In the genomic region with DNA sequence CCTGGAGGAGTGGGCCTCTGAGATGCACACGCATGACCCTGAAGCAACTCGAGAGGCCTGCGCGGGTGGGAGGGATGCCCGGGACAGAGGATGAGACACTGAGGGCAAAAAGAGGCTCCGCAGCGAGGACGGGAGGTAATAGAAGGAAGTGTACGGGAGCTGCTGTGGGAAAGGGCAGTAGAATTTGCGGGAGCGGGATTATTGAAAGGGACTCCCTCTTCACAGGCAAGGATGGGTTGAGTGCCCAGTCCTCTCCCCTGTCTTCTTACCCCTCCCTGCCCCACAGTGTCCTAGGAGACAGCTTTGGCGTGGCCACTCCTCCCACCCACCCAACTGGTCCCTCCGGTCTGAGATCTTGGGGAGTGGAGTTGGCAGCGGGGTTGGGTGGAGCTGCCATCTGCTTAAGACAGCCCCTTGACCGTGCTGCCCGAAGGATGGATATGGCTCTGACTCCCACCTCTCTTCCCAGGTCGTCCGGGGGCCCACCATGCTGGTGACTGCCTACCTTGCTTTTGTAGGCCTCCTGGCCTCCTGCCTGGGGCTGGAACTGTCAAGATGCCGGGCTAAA, we compare ENCODE assay signal across 7 cellular contexts. TPM values are rescaled to one million over a fixed set of nuclear protein-coding genes. Genes with fewer than 3 reads are reported as not detected.
DNase-seq lines count a peak whose midpoint lies in the region; ATAC-seq, FAIRE-seq and TF ChIP-seq lines count a peak whose summit lies in the region.

No MANE protein-coding gene starts in this region.

- no peak overlapping the region for H3K23ac ChIP-seq in H1 (ENCODE audit: insufficient read length)

- H2AFZ ChIP-seq in GM23338 (peak overlapping the region; percentile 97), PC-9 (peak overlapping the region; percentile 99), H1 (ENCODE audit: low read length) (peak overlapping the region; percentile 55)

- H3K27me3 ChIP-seq in GM23338 (ENCODE audit: insufficient read depth) = no peaks in the 10 kb centered on the region
- H3K27me3 ChIP-seq in PC-9 (ENCODE audit: insufficient read depth, low read depth) = no peaks in the 10 kb centered on the region
- H3K27me3 ChIP-seq in H1 (replicated peaks in 1 of 4; ENCODE audit: control insufficient read depth in 3 of 4, extremely low read depth in 1 of 4, insufficient read depth in 3 of 4, low read length in 3 of 4) = no peaks in the 10 kb centered on the region
- no peaks in the 10 kb centered on the region for H3K27me3 ChIP-seq in muscle layer of colon (ENCODE audit: control insufficient read depth in 1 of 2, insufficient read depth in 2 of 2, low read length in 2 of 2)

- peak; percentile 8 for ATAC-seq in GM23338
- no peak for ATAC-seq in HG02763 (IDR thresholded peaks at IDR 0.05; ENCODE audit: unreplicated experiment)

- H3K23me2 ChIP-seq in H1 (ENCODE audit: low read depth, low read length) = peaks cover 7% of the 10 kb centered on the region; the same call in 1 of the 2 replicates

- no peak overlapping the region for H2BK120ac ChIP-seq in H1 (replicated peaks; ENCODE audit: low read depth, low read length)

- intact Hi-C loops in PC-9 (cut with micrococcal nuclease; ENCODE audit: unreplicated experiment) = loop anchor here (1.0 kb wide), 1 partner anchor 153 kb away; no protein-coding TSS in a partner anchor

- peak overlapping the region; percentile 89 for H4K5ac ChIP-seq in H1 (ENCODE audit: insufficient read length, low read depth, low read length)

- H3K4me2 ChIP-seq in GM23338 (peak overlapping the region; percentile 93), PC-9 (peak overlapping the region; percentile 95), H1 (ENCODE audit: insufficient read depth in 1 of 2, low read depth in 2 of 2, low read length in 2 of 2) (peak overlapping the region; percentile 35 to 94)

- H3K27me3 Mint-ChIP-seq in GM23338 (ENCODE audit: insufficient read depth, low read depth, poor library complexity) = peaks cover 21% of the 10 kb centered on the region

- peaks cover 13% of the 10 kb centered on the region for H3F3A ChIP-seq in GM23338 (replicated peaks; ENCODE audit: low read depth)
- peaks cover 28% of the 10 kb centered on the region for H3F3A ChIP-seq in PC-9 (ENCODE audit: insufficient read depth, low read depth)

- H3K4ac ChIP-seq in H1 (replicated peaks; ENCODE audit: insufficient read length, low read depth, low read length) = no peak overlapping the region

- H3K36me3 ChIP-seq in GM23338 (ENCODE audit: insufficient read depth) = no peaks in the 10 kb centered on the region
- H3K36me3 ChIP-seq in PC-9 (ENCODE audit: low read depth) = no peaks in the 10 kb centered on the region
- peaks cover 0 to 4% (median 0%) of the 10 kb centered on the region in 4 experiments; a peak in 1 of 8 replicates for H3K36me3 ChIP-seq in H1 (ENCODE audit: control insufficient read depth in 2 of 4, insufficient read depth in 4 of 4, low read length in 3 of 4)
- peaks cover 15% of the 10 kb centered on the region for H3K36me3 ChIP-seq in muscle layer of colon (ENCODE audit: insufficient read depth, low read length)

- POLR2A ChIA-PET in PC-9 (lab: Charles Lee; ENCODE audit: unreplicated experiment) (interaction anchor here (0.6 to 0.7 kb wide), 2 partner anchors 39 to 80 kb away, joined by 4 read pairs; no protein-coding TSS in a partner anchor), H1 (lab: Charles Lee; ENCODE audit: partially characterized antibody) (interaction anchor here (0.9 to 4.4 kb wide), 10 partner anchors 9 to 56 kb away, joined by 3 to 41 read pairs (median 4); a partner anchor contains a TSS)

- H3K4me3 ChIP-seq in GM23338 (peak overlapping the region; percentile 94), PC-9 (peak overlapping the region; percentile 99), H1 (ENCODE audit: extremely low read depth in 1 of 4, insufficient read depth in 2 of 4, low read depth in 3 of 4, low read length in 4 of 4) (peak overlapping the region; percentile 71 to 94 (median 80)), muscle layer of colon (ENCODE audit: low read depth in 1 of 2, low read length in 2 of 2) (peak overlapping the region; percentile 61 to 89)

- no peaks in the 10 kb centered on the region for H4K20me1 ChIP-seq in GM23338 (replicated peaks; ENCODE audit: insufficient read depth)
- no peaks in the 10 kb centered on the region for H4K20me1 ChIP-seq in PC-9 (ENCODE audit: insufficient read depth)
- no peaks in the 10 kb centered on the region for H4K20me1 ChIP-seq in H1 (replicated peaks in 1 of 2; ENCODE audit: control insufficient read depth in 1 of 2, insufficient read depth in 2 of 2, low read length in 2 of 2)

- H2BK15ac ChIP-seq in H1 (ENCODE audit: low read length) = no peak overlapping the region

- no peak overlapping the region for H2BK20ac ChIP-seq in H1 (ENCODE audit: low read length)

- TF ChIP-seq EP300 in H1 (IDR thresholded peaks at IDR 0.05; ENCODE audit: borderline replicate concordance in 1 of 2, low read depth in 2 of 2, low read length in 2 of 2) = no peak

- peak overlapping the region; percentile 78 for H3K18ac ChIP-seq in H1 (ENCODE audit: extremely low read depth, low read length)

- BruUV-seq in PC-9 (replicated peaks; lab: Mats Ljungman, UMichigan) = no TSS peak

- no peak for FAIRE-seq in H1 (lab: Jason Lieb, UNC)

- H3K36me3 Mint-ChIP-seq in GM23338 (ENCODE audit: low read depth) = peaks cover 6% of the 10 kb centered on the region; the same call in 1 of the 3 replicates

- no peaks in the 10 kb centered on the region for H3K79me1 ChIP-seq in H1 (ENCODE audit: low read depth, low read length)

- H2BK5ac ChIP-seq in H1 (ENCODE audit: low read depth, low read length) = peak overlapping the region; percentile 87; the same call in 1 of the 2 replicates

- 0 out of 2 replicates have a peak overlapping the region, but pooled peaks have one; percentile 14 for H2BK12ac ChIP-seq in H1 (ENCODE audit: low read depth, low read length)

- peak overlapping the region; percentile 96 for H3K4me3 Mint-ChIP-seq in GM23338

- 29% methylated on average over 14 of the region's 19 CpGs; no CpG with 5 or more reads in 1 of the 2 experiments for WGBS in H1 (ENCODE audit: extremely low coverage in 1 of 2, insufficient coverage in 1 of 2, insufficient read length in 1 of 2, insufficient replicate concordance in 2 of 2, low coverage in 1 of 2, low lambda C conversion rate in 2 of 2, missing lambda C conversion rate in 1 of 2), 2 experiments

- DNase-seq in GM23338 (ENCODE audit: low spot score) (no peak), PC-9 (peak; percentile 81 to 83), H1 (ENCODE audit: low read depth in 1 of 2, low spot score in 2 of 2) (no peak), NCI-H2171 treated with DMSO at 0.1 percent for 48 hours (lab: John Stamatoyannopoulos, UW) (no peak), SHP77 (lab: John Stamatoyannopoulos, UW) (no peak)

- H3K4me1 ChIP-seq in GM23338 (ENCODE audit: insufficient read depth) (peaks cover 12% of the 10 kb centered on the region), PC-9 (replicated peaks; ENCODE audit: insufficient read depth) (peaks cover 25% of the 10 kb centered on the region), H1 (replicated peaks in 1 of 4; ENCODE audit: control insufficient read depth in 3 of 4, insufficient read depth in 4 of 4, low read length in 3 of 4) (peaks cover 0 to 12% (median 3%) of the 10 kb centered on the region in 4 experiments; a peak in 5 of 7 replicates), muscle layer of colon (ENCODE audit: insufficient read depth, low read length) (peaks cover 26% of the 10 kb centered on the region)

- no peak overlapping the region for H2AK5ac ChIP-seq in H1 (ENCODE audit: low read depth, low read length)

- peak overlapping the region; percentile 88 for H4K91ac ChIP-seq in H1 (replicated peaks; ENCODE audit: insufficient read length, low read length)

- H3K9me3 ChIP-seq in PC-9 (ENCODE audit: insufficient read depth, low read depth) = no peaks in the 10 kb centered on the region
- H3K9me3 ChIP-seq in H1 (ENCODE audit: insufficient read depth in 2 of 2, low read depth in 1 of 2, low read length in 1 of 2) = no peaks in the 10 kb centered on the region
- H3K9me3 ChIP-seq in muscle layer of colon (ENCODE audit: low read length) = no peaks in the 10 kb centered on the region

- H3K9ac ChIP-seq in H1 (replicated peaks in 1 of 4; ENCODE audit: extremely low read depth in 1 of 4, low read depth in 3 of 4, low read length in 3 of 4) (peak overlapping the region; percentile 70 to 79 (median 74)), muscle layer of colon (ENCODE audit: low read length) (peak overlapping the region; percentile 74)

- H3K79me2 ChIP-seq in GM23338 (replicated peaks; ENCODE audit: insufficient read depth) = peaks cover 4% of the 10 kb centered on the region; the same call in 1 of the 2 replicates
- peaks cover 15% of the 10 kb centered on the region for H3K79me2 ChIP-seq in PC-9 (ENCODE audit: low read depth)
- H3K79me2 ChIP-seq in H1 (ENCODE audit: control insufficient read depth in 1 of 2, insufficient read depth in 2 of 2, low read length in 2 of 2) = peaks cover 0 to 15% of the 10 kb centered on the region in 2 experiments; a peak in 1 of 4 replicates

- H3K27ac ChIP-seq in GM23338 (ENCODE audit: low read depth) (0 out of 2 replicates have a peak overlapping the region, but pooled peaks have one; percentile 50), PC-9 (peak overlapping the region; percentile 64), H1 (ENCODE audit: low read depth, low read length) (peak overlapping the region; percentile 54; the same call in 1 of the 2 replicates), muscle layer of colon (ENCODE audit: low read depth, low read length) (peak overlapping the region; percentile 64)

- peak overlapping the region; percentile 89 for H3K27ac Mint-ChIP-seq in GM23338

- peak overlapping the region; percentile 95 for H4K8ac ChIP-seq in H1 (ENCODE audit: extremely low read depth, insufficient read depth, low read length)

- TF ChIP-seq POLR2A in H1 (IDR thresholded peaks at IDR 0.05; ENCODE audit: control extremely low read depth in 1 of 2, low read depth in 2 of 2, low read length in 2 of 2) = no peak

- H3K56ac ChIP-seq in H1 (replicated peaks; ENCODE audit: insufficient read length, low read depth, low read length) = no peak overlapping the region

- no peaks in the 10 kb centered on the region for H3K9me2 ChIP-seq in GM23338 (ENCODE audit: insufficient read depth)
- H3K9me2 ChIP-seq in PC-9 (ENCODE audit: insufficient read depth) = no peaks in the 10 kb centered on the region

- no peak for TF ChIP-seq CTCF in GM23338 (conservative IDR thresholded peaks at IDR 0.05; ENCODE audit: low read depth in 2 of 2)
- peak; percentile 3; the same call in 1 of the 2 replicates for TF ChIP-seq CTCF in PC-9 (conservative IDR thresholded peaks at IDR 0.05)
- peak in 1 of 3 experiments; percentile 3; a peak in 1 of 4 replicates for TF ChIP-seq CTCF in H1 (IDR thresholded peaks at IDR 0.05; ENCODE audit: control extremely low read depth in 1 of 3, insufficient read depth in 1 of 3, low read depth in 1 of 3, low read length in 3 of 3)

- TF ChIP-seq RAD21 in H1 (IDR thresholded peaks at IDR 0.05 in 1 of 2, conservative IDR thresholded peaks at IDR 0.05 in 1 of 2; ENCODE audit: low read depth in 2 of 2, low read length in 2 of 2) = no peak

- H3K4me1 Mint-ChIP-seq in GM23338 = peaks cover 20% of the 10 kb centered on the region

- no peak overlapping the region for H3K14ac ChIP-seq in H1 (ENCODE audit: insufficient read length)

- H3K9me3 Mint-ChIP-seq in GM23338 = no peaks in the 10 kb centered on the region; the same call in 2 of the 3 replicates

- CTCF ChIA-PET in PC-9 (lab: Charles Lee) = no interaction called here
- CTCF ChIA-PET in H1 (lab: Charles Lee; ENCODE audit: partially characterized antibody) = interaction anchor here (0.7 to 23.0 kb wide), 8 partner anchors 9 to 56 kb away, joined by 3 to 654 read pairs (median 7); a partner anchor contains a TSS

RNA-seq across cellular contexts. Expression of a gene that starts 15.7 kb away (rescaled TPM):
- 39.6 and 56.5 TPM in 2 replicates for total RNA-seq in GM23338 (2014; rRNA removed; shearing (Covaris generic))
- polyA plus RNA-seq in GM23338 (2016; fragmentation: Nextera tagmentation; extraction: Ambion mirVana) (12.7 and 13.2 TPM in 2 replicates), H1 (2011; rRNA removed) (31.8 and 49.6 TPM in 2 replicates)
- 37.4 and 42.0 TPM in 2 replicates for total RNA-seq in PC-9 (2021)
- total RNA-seq in H1 (2021; fragmentation: NEBNext Ultra II Directional; extraction: Animal tissue kit (Norgen Biotek cat#: 25700)) = 47.0 and 52.7 TPM in 2 replicates
- polyA plus RNA-seq in H1 (2011; cell fraction: cytosol; rRNA removed) = 19.1 TPM
- polyA plus RNA-seq in H1 (2011; cell fraction: nucleus; rRNA removed) = 85.9 TPM
- 26.9 to 39.1 TPM (median 30.7 TPM) in 4 replicates for polyA plus RNA-seq in H1 (2012, experiment 1 of 2)
- 33.7 TPM for polyA plus RNA-seq in H1 (2012, experiment 2 of 2)
- 21.7 TPM for polyA plus RNA-seq in H1 (2013, experiment 1 of 2)
- polyA plus RNA-seq in H1 (2013, experiment 2 of 2) = 15.1 TPM
- 66.7 and 78.4 TPM in 2 replicates for polyA minus RNA-seq in H1 (2011; rRNA and poly(A)+ RNA removed)
- polyA minus RNA-seq in H1 (2011; cell fraction: cytosol; rRNA and poly(A)+ RNA removed) = 20.3 TPM
- 39.1 TPM for polyA minus RNA-seq in H1 (2011; cell fraction: nucleus; rRNA and poly(A)+ RNA removed)

RNA-seq across cellular contexts. Expression of a gene that starts 20.4 kb away (rescaled TPM):
- 39.3 and 50.2 TPM in 2 replicates for total RNA-seq in GM23338 (2014; rRNA removed; shearing (Covaris generic))
- polyA plus RNA-seq in GM23338 (2016; fragmentation: Nextera tagmentation; extraction: Ambion mirVana) (16.4 and 18.5 TPM in 2 replicates), H1 (2011; rRNA removed) (68.6 and 84.2 TPM in 2 replicates)
- 118 and 124 TPM in 2 replicates for total RNA-seq in PC-9 (2021)
- total RNA-seq in H1 (2021; fragmentation: NEBNext Ultra II Directional; extraction: Animal tissue kit (Norgen Biotek cat#: 25700)) = 68.6 and 68.9 TPM in 2 replicates
- 68.7 TPM for polyA plus RNA-seq in H1 (2011; cell fraction: cytosol; rRNA removed)
- polyA plus RNA-seq in H1 (2011; cell fraction: nucleus; rRNA removed) = 145 TPM
- polyA plus RNA-seq in H1 (2012, experiment 1 of 2) = 66.2 to 80.8 TPM (median 70.6 TPM) in 4 replicates
- 66.9 TPM for polyA plus RNA-seq in H1 (2012, experiment 2 of 2)
- 37.2 TPM for polyA plus RNA-seq in H1 (2013, experiment 1 of 2)
- 34.6 TPM for polyA plus RNA-seq in H1 (2013, experiment 2 of 2)
- polyA minus RNA-seq in H1 (2011; rRNA and poly(A)+ RNA removed) = 40.1 and 58.9 TPM in 2 replicates
- polyA minus RNA-seq in H1 (2011; cell fraction: cytosol; rRNA and poly(A)+ RNA removed) = 38.5 TPM
- polyA minus RNA-seq in H1 (2011; cell fraction: nucleus; rRNA and poly(A)+ RNA removed) = 31.3 TPM

RNA-seq across cellular contexts. Expression of a gene that starts 42.9 kb away (rescaled TPM):
- 199 and 225 TPM in 2 replicates for total RNA-seq in GM23338 (2014; rRNA removed; shearing (Covaris generic))
- polyA plus RNA-seq in GM23338 (2016; fragmentation: Nextera tagmentation; extraction: Ambion mirVana) = 567 and 586 TPM in 2 replicates
- 291 and 303 TPM in 2 replicates for total RNA-seq in PC-9 (2021)
- 265 and 290 TPM in 2 replicates for total RNA-seq in H1 (2021; fragmentation: NEBNext Ultra II Directional; extraction: Animal tissue kit (Norgen Biotek cat#: 25700))
- 339 and 630 TPM in 2 replicates for polyA plus RNA-seq in H1 (2011; rRNA removed)
- 592 TPM for polyA plus RNA-seq in H1 (2011; cell fraction: cytosol; rRNA removed)
- 261 TPM for polyA plus RNA-seq in H1 (2011; cell fraction: nucleus; rRNA removed)
- polyA plus RNA-seq in H1 (2012, experiment 1 of 2) = 512 to 579 TPM (median 537 TPM) in 4 replicates
- 520 TPM for polyA plus RNA-seq in H1 (2012, experiment 2 of 2)
- 287 TPM for polyA plus RNA-seq in H1 (2013, experiment 1 of 2)
- polyA plus RNA-seq in H1 (2013, experiment 2 of 2) = 287 TPM
- polyA minus RNA-seq in H1 (2011; rRNA and poly(A)+ RNA removed) = 146 and 213 TPM in 2 replicates
- 69.1 TPM for polyA minus RNA-seq in H1 (2011; cell fraction: cytosol; rRNA and poly(A)+ RNA removed)
- 150 TPM for polyA minus RNA-seq in H1 (2011; cell fraction: nucleus; rRNA and poly(A)+ RNA removed)

RNA-seq across cellular contexts. Expression of a gene that starts 45.4 kb away (rescaled TPM):
- total RNA-seq in GM23338 (2014; rRNA removed; shearing (Covaris generic)) = 0.39 TPM in 1 of 2 replicates, not detected in the other
- polyA plus RNA-seq in GM23338 (2016; fragmentation: Nextera tagmentation; extraction: Ambion mirVana) = 0.32 and 0.43 TPM in 2 replicates
- 2.4 and 3.3 TPM in 2 replicates for total RNA-seq in PC-9 (2021)
- total RNA-seq in H1 (2021; fragmentation: NEBNext Ultra II Directional; extraction: Animal tissue kit (Norgen Biotek cat#: 25700)) = 0.54 and 1.2 TPM in 2 replicates
- polyA plus RNA-seq in H1 (2011; rRNA removed) = 0.25 and 0.35 TPM in 2 replicates
- 0.17 TPM for polyA plus RNA-seq in H1 (2011; cell fraction: cytosol; rRNA removed)
- 2.2 TPM for polyA plus RNA-seq in H1 (2011; cell fraction: nucleus; rRNA removed)
- polyA plus RNA-seq in H1 (2012, experiment 1 of 2) = 0.29 to 0.72 TPM (median 0.58 TPM) in 4 replicates
- polyA plus RNA-seq in H1 (2012, experiment 2 of 2) = 0.22 TPM
- 0.45 TPM for polyA plus RNA-seq in H1 (2013, experiment 1 of 2)
- 0.40 TPM for polyA plus RNA-seq in H1 (2013, experiment 2 of 2)
- polyA minus RNA-seq in H1 (2011; rRNA and poly(A)+ RNA removed) = 0.80 and 1.0 TPM in 2 replicates
- polyA minus RNA-seq in H1 (2011; cell fraction: cytosol; rRNA and poly(A)+ RNA removed) = not detected
- polyA minus RNA-seq in H1 (2011; cell fraction: nucleus; rRNA and poly(A)+ RNA removed) = not detected

RNA-seq across cellular contexts. Expression of a gene that starts 47.1 kb away (rescaled TPM):
- 65.0 and 66.5 TPM in 2 replicates for total RNA-seq in GM23338 (2014; rRNA removed; shearing (Covaris generic))
- 94.2 and 100.0 TPM in 2 replicates for polyA plus RNA-seq in GM23338 (2016; fragmentation: Nextera tagmentation; extraction: Ambion mirVana)
- 67.2 and 82.5 TPM in 2 replicates for total RNA-seq in PC-9 (2021)
- 77.1 and 83.3 TPM in 2 replicates for total RNA-seq in H1 (2021; fragmentation: NEBNext Ultra II Directional; extraction: Animal tissue kit (Norgen Biotek cat#: 25700))
- polyA plus RNA-seq in H1 (2011; rRNA removed) = 104 and 117 TPM in 2 replicates
- 111 TPM for polyA plus RNA-seq in H1 (2011; cell fraction: cytosol; rRNA removed)
- 81.8 TPM for polyA plus RNA-seq in H1 (2011; cell fraction: nucleus; rRNA removed)
- 59.1 to 112 TPM (median 97.9 TPM) in 4 replicates for polyA plus RNA-seq in H1 (2012, experiment 1 of 2)
- polyA plus RNA-seq in H1 (2012, experiment 2 of 2) = 132 TPM
- 80.4 TPM for polyA plus RNA-seq in H1 (2013, experiment 1 of 2)
- polyA plus RNA-seq in H1 (2013, experiment 2 of 2) = 83.6 TPM
- polyA minus RNA-seq in H1 (2011; rRNA and poly(A)+ RNA removed) = 52.0 and 52.2 TPM in 2 replicates
- polyA minus RNA-seq in H1 (2011; cell fraction: cytosol; rRNA and poly(A)+ RNA removed) = 47.0 TPM
- 26.4 TPM for polyA minus RNA-seq in H1 (2011; cell fraction: nucleus; rRNA and poly(A)+ RNA removed)

Comparison
In these comparisons a context has a peak if more than half of its experiments do, and no peak if none do; other contexts are left out.
1. DNase-seq: peak in PC-9 (2 of 2); none in GM23338 (single experiment), H1 (0 of 2), NCI-H2171 treated with DMSO at 0.1 percent for 48 hours (single experiment) and SHP77 (0 of 2).
2. Peak in every context shown above with its lines, with median percentiles within 50 percentile points of each other: H2AFZ ChIP-seq, H3K27ac ChIP-seq, H3K4me2 ChIP-seq and H3K4me3 ChIP-seq.